1 cellular context compared by ENCODE assay signal in genomic region chr1:17744666-17745563, GRCh38.
TF ChIP-seq lines count a peak whose summit lies in the region.

No MANE protein-coding gene starts in this region.

TF ChIP-seq in GM23338, 12 proteins besides CTCF, POLR2A, EP300 and RAD21 (continued from another document):
- TF ChIP-seq ZNF462 (CRISPR knock-in tag; IDR thresholded peaks at IDR 0.05), result no peak
- TF ChIP-seq EZH2 (IDR thresholded peaks at IDR 0.05; ENCODE audit: low read depth, unreplicated experiment), result no peak
- no peak for TF ChIP-seq REST (IDR thresholded peaks at IDR 0.05; ENCODE audit: unreplicated experiment)
- no peak for TF ChIP-seq JUNB (IDR thresholded peaks at IDR 0.05; ENCODE audit: unreplicated experiment)
- TF ChIP-seq EZH2phosphoT487 (IDR thresholded peaks at IDR 0.05; ENCODE audit: unreplicated experiment), result no peak
- TF ChIP-seq CREB1 (CRISPR knock-in tag; IDR thresholded peaks at IDR 0.05; ENCODE audit: low read depth), result no peak
